Comparison of ENCODE assay signal across 8 cellular contexts in genomic region chr17:17724307-17724921, GRCh38. TPM values are rescaled to one million over a fixed set of nuclear protein-coding genes. Genes with fewer than 3 reads are reported as not detected.
DNase-seq lines count a peak whose midpoint lies in the region; TF ChIP-seq lines count a peak whose summit lies in the region.

No MANE protein-coding gene starts in this region.

- CTCF ChIA-PET in activated naive CD4-positive, alpha-beta T cell treated with anti-CD3 and anti-CD28 coated beads for 36 hours (lab: Charles Lee) = interaction anchor here (1.2 kb wide), 1 partner anchor 16 kb away, joined by 4 read pairs; no protein-coding TSS in a partner anchor

- peak overlapping the region; percentile 65 for H3K4me3 ChIP-seq in fibroblast of villous mesenchyme (ENCODE audit: low read depth, low read length)

- H3K36me3 Mint-ChIP-seq in activated naive CD4-positive, alpha-beta T cell treated with anti-CD3 and anti-CD28 coated beads for 36 hours (ENCODE audit: low read depth) = no peaks in the 10 kb centered on the region
- H3K36me3 Mint-ChIP-seq in T-helper 2 cell treated with Interferon-gamma antibody and Interleukin-4, amounts not matched to agents 5 μg/mL and 100 μg/mL, for 36 hours (ENCODE audit: low read depth) = peaks cover 13% of the 10 kb centered on the region
- H3K36me3 Mint-ChIP-seq in progenitor cell of endocrine pancreas (ENCODE audit: insufficient read depth) = no peaks in the 10 kb centered on the region

- H3K4me1 Mint-ChIP-seq in activated naive CD4-positive, alpha-beta T cell treated with anti-CD3 and anti-CD28 coated beads for 36 hours (ENCODE audit: low read depth) = peaks cover 37% of the 10 kb centered on the region
- peaks cover 18% of the 10 kb centered on the region for H3K4me1 Mint-ChIP-seq in T-helper 2 cell treated with Interferon-gamma antibody and Interleukin-4, amounts not matched to agents 5 μg/mL and 100 μg/mL, for 36 hours (ENCODE audit: low read depth)
- peaks cover 33% of the 10 kb centered on the region for H3K4me1 Mint-ChIP-seq in progenitor cell of endocrine pancreas (ENCODE audit: low read depth)

- TF ChIP-seq CTCF in fibroblast of villous mesenchyme (IDR thresholded peaks at IDR 0.05; ENCODE audit: insufficient read depth, low read depth, low read length) (no peak), progenitor cell of endocrine pancreas (IDR thresholded peaks at IDR 0.05; ENCODE audit: unreplicated experiment) (no peak)

- H3K27me3 Mint-ChIP-seq in activated naive CD4-positive, alpha-beta T cell treated with anti-CD3 and anti-CD28 coated beads for 36 hours (ENCODE audit: low read depth) = peaks cover 21% of the 10 kb centered on the region
- H3K27me3 Mint-ChIP-seq in T-helper 2 cell treated with Interferon-gamma antibody and Interleukin-4, amounts not matched to agents 5 μg/mL and 100 μg/mL, for 36 hours (ENCODE audit: low read depth) = peaks cover 35% of the 10 kb centered on the region
- peaks cover 17% of the 10 kb centered on the region for H3K27me3 Mint-ChIP-seq in progenitor cell of endocrine pancreas

- no peaks in the 10 kb centered on the region for H3K9me3 Mint-ChIP-seq in activated naive CD4-positive, alpha-beta T cell treated with anti-CD3 and anti-CD28 coated beads for 36 hours
- H3K9me3 Mint-ChIP-seq in T-helper 2 cell treated with Interferon-gamma antibody and Interleukin-4, amounts not matched to agents 5 μg/mL and 100 μg/mL, for 36 hours = no peaks in the 10 kb centered on the region
- no peaks in the 10 kb centered on the region for H3K9me3 Mint-ChIP-seq in progenitor cell of endocrine pancreas (ENCODE audit: low read depth)

- DNase-seq in activated naive CD4-positive, alpha-beta T cell treated with anti-CD3 and anti-CD28 coated beads for 36 hours = peak; percentile 29
- DNase-seq in activated naive CD4-positive, alpha-beta T cell (lab: John Stamatoyannopoulos, UW) = no peak
- peak; percentile 14 for DNase-seq in T-helper 2 cell treated with Interferon-gamma antibody and Interleukin-4, amounts not matched to agents 5 μg/mL and 100 μg/mL, for 36 hours (ENCODE audit: low spot score)
- DNase-seq in fibroblast of villous mesenchyme (ENCODE audit: low read depth) (peak; percentile 64), progenitor cell of endocrine pancreas (ENCODE audit: low spot score, unreplicated experiment) (no peak), HK-2 (ENCODE audit: unreplicated experiment) (no peak), globus pallidus (ENCODE audit: low spot score) (no peak)
- no peak for DNase-seq in central memory CD4-positive, alpha-beta T cell

- H3K27ac Mint-ChIP-seq in activated naive CD4-positive, alpha-beta T cell treated with anti-CD3 and anti-CD28 coated beads for 36 hours = no peak overlapping the region
- H3K27ac Mint-ChIP-seq in T-helper 2 cell treated with Interferon-gamma antibody and Interleukin-4, amounts not matched to agents 5 μg/mL and 100 μg/mL, for 36 hours = no peak overlapping the region
- H3K27ac Mint-ChIP-seq in progenitor cell of endocrine pancreas = peak overlapping the region; percentile 87

- H3K4me3 Mint-ChIP-seq in activated naive CD4-positive, alpha-beta T cell treated with anti-CD3 and anti-CD28 coated beads for 36 hours = peak overlapping the region; percentile 80
- peak overlapping the region; percentile 73 for H3K4me3 Mint-ChIP-seq in T-helper 2 cell treated with Interferon-gamma antibody and Interleukin-4, amounts not matched to agents 5 μg/mL and 100 μg/mL, for 36 hours
- peak overlapping the region; percentile 78 for H3K4me3 Mint-ChIP-seq in progenitor cell of endocrine pancreas (ENCODE audit: low read depth)

- intact Hi-C loops in activated naive CD4-positive, alpha-beta T cell treated with anti-CD3 and anti-CD28 coated beads for 36 hours (cut with micrococcal nuclease) = loop anchor here (2.0 kb wide), 2 partner anchors 28 to 42 kb away; no protein-coding TSS in a partner anchor

RNA-seq across cellular contexts. Expression of gene RAI1, which starts 43.2 kb away (rescaled TPM):
- 10 to 100 TPM in 1 of 2 experiments, 1 to 10 TPM in 1; 9.2 to 12.0 TPM for total RNA-seq in activated naive CD4-positive, alpha-beta T cell treated with anti-CD3 and anti-CD28 coated beads for 36 hours
- total RNA-seq in fibroblast of villous mesenchyme (16.0 and 24.2 TPM in 2 replicates), progenitor cell of endocrine pancreas (69.0 and 75.0 TPM in 2 replicates)

Comparison
In these comparisons a context has a peak if more than half of its experiments do, and no peak if none do; other contexts are left out.
1. DNase-seq: peak in activated naive CD4-positive, alpha-beta T cell treated with anti-CD3 and anti-CD28 coated beads for 36 hours (single experiment), T-helper 2 cell treated with Interferon-gamma antibody and Interleukin-4, amounts not matched to agents 5 μg/mL and 100 μg/mL, for 36 hours (single experiment) and fibroblast of villous mesenchyme (single experiment); none in activated naive CD4-positive, alpha-beta T cell (0 of 4), progenitor cell of endocrine pancreas (single experiment), central memory CD4-positive, alpha-beta T cell (single experiment), HK-2 (single experiment) and globus pallidus (single experiment).
2. Peak in every context shown above with its lines, with median percentiles within 50 percentile points of each other: H3K4me3 Mint-ChIP-seq.